ENCODE assay signal across 24 cellular contexts in the genomic region with DNA sequence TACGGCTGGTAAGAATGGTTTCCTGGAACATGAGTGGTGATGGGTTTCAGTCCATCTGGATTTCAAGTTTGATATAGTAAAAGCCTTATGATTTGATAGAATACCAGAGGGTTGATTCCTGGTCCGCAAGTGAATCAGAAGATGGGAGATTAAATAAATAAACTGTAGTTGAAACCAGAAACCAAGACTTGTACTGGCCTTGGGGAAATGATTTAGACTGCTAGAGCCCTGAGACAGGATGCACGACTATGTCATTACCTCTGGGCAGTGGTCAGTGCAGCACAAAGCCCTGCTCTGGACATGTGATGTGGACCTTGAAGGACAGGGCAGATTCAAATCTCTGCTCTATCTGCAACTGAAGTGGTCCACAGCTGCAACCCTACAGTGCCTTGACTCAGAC. TPM values are rescaled to one million over a fixed set of nuclear protein-coding genes. Genes with fewer than 3 reads are reported as not detected.
"Had no signal": no experiment of that assay in that cellular context is flagged by ENCODE, and none has a peak within 500 bp of the region (broad histone marks: within the 10 kb centered on the region; RNA-seq: fewer than 3 reads in every experiment).

No MANE protein-coding gene starts in this region.

- H3K4me1 ChIP-seq: adrenal gland had no signal

- DNase-seq: activated B cell treated with CpG ODN at 0.5 μM for 24 hours; activated CD4-positive, alpha-beta T cell treated with anti-CD3 and anti-CD28 coated beads for 36 hours; activated CD4-positive, alpha-beta T cell treated with anti-CD3 and anti-CD28 coated beads, Interleukin-2, amount 50 U/mL, for 4 hours; activated CD8-positive, alpha-beta memory T cell treated with anti-CD3 and anti-CD28 coated beads for 24 hours; activated CD8-positive, alpha-beta memory T cell treated with anti-CD3 and anti-CD28 coated beads, Interleukin-2, amount 50 U/mL, for 4 hours; activated T-cell treated with anti-CD3 and anti-CD28 coated beads, Interleukin-2, amount 50 U/mL, for 24 hours; cortex of kidney; foreskin fibroblast; heart right ventricle; left lung; natural killer cell; retina; sigmoid colon; stimulated activated CD4-positive, alpha-beta T cell treated with anti-CD3 and anti-CD28 coated beads, Interleukin-2, amount 100 ng/mL, for 48 hours; stimulated activated naive CD4-positive, alpha-beta T cell; T1000; upper lobe of left lung had no signal

- ATAC-seq: activated CD4-positive, alpha-beta T cell treated with anti-CD3 and anti-CD28 coated beads for 36 hours; activated naive CD4-positive, alpha-beta T cell treated with anti-CD3 and anti-CD28 coated beads, Interleukin-2, amount 50 U/mL, for 72 hours; activated T-helper 17 cell treated with anti-CD3 and anti-CD28 coated beads, Interleukin-2, amount 50 U/mL, for 72 hours; heart right ventricle; left lung; natural killer cell had no signal

- H3K36me3 ChIP-seq: adrenal gland, heart right ventricle, left lung, sigmoid colon, upper lobe of left lung had no signal

- H3K4me3 ChIP-seq: adrenal gland, heart right ventricle, left lung, lung, sigmoid colon, smooth muscle cell, upper lobe of left lung had no signal

- H3K27ac ChIP-seq: adrenal gland, epithelial cell of prostate, left lung, sigmoid colon, upper lobe of left lung had no signal

- H3K27me3 ChIP-seq: adrenal gland, sigmoid colon, upper lobe of left lung had no signal

- H3K9me3 ChIP-seq: adrenal gland, heart right ventricle, left lung, sigmoid colon, upper lobe of left lung had no signal

- H3K4me2 ChIP-seq: smooth muscle cell had no signal

RNA-seq across cellular contexts. Expression of a gene that starts 15.6 kb away (rescaled TPM):
- total RNA-seq: activated B cell treated with CpG ODN at 0.5 μM for 24 hours, natural killer cell, osteocyte had no signal
